In the genomic region with DNA sequence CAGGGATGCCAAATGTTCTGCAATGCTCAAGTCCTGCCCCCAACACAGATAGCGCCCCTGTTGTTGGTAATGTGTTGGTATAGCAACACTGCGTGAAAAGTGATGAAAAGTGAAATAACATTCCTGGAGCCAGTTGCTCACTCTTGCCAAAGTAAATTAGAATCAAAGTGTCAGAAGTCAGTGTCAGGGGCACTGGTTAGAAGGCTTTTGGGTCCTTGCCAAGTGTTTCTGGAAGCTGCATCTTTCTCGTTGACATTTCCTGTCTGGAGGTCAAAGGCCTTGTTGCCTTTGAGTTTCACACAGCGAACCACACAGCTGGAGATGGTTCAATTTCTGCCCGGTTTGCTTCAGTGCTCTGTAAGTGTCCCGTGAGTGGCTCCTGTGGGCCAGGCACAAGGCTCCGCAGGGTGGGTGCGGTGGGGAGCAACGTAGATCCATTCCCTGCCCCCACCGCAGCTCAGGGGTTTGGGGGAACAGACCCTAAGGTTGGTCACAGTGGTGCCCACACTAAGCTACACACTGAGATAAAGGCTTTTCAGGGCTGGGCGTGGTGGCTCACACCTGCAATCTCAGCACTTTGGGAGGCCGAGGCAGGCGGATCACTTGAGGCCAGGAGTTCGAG, we compare ENCODE assay signal across 8 cellular contexts. TPM values are rescaled to one million over a fixed set of nuclear protein-coding genes. Genes with fewer than 3 reads are reported as not detected.
A peak's percentile ranks its signal among the peaks of the same experiment; 100 is the strongest.
DNase-seq lines count a peak whose midpoint lies in the region; ATAC-seq and TF ChIP-seq lines count a peak whose summit lies in the region.
"Had no signal": no experiment of that assay in that cellular context is flagged by ENCODE, and none has a peak within 500 bp of the region (broad histone marks: within the 10 kb centered on the region; RNA-seq: fewer than 3 reads in every experiment).

No MANE protein-coding gene starts in this region.

- no peak for ATAC-seq in IMR-90 (ENCODE audit: low read depth)
- peak in 3 of 4 experiments; percentile 22 to 49 (median 30) for ATAC-seq in T-cell (replicated peaks in 1 of 4)
- ATAC-seq in HG03342 (IDR thresholded peaks at IDR 0.05; ENCODE audit: unreplicated experiment) = no peak
- ATAC-seq: gastrocnemius medialis had no signal

- TF ChIP-seq POLR2A in IMR-90 (IDR thresholded peaks at IDR 0.05; ENCODE audit: low read depth, low read length) = no peak
- no peak for TF ChIP-seq POLR2A in transverse colon (IDR thresholded peaks at IDR 0.05)

- no peak overlapping the region for H3K23ac ChIP-seq in IMR-90 (ENCODE audit: low read depth, low read length)
- H3K23ac ChIP-seq in mesenchymal stem cell (ENCODE audit: low read length in 2 of 2) = peak overlapping the region in 1 of 2 experiments; percentile 80

- H4K91ac ChIP-seq in IMR-90 (ENCODE audit: insufficient read depth, low read depth, low read length) = no peak overlapping the region
- peak overlapping the region; percentile 92 for H4K91ac ChIP-seq in mesenchymal stem cell (ENCODE audit: low read length)

- in situ Hi-C loops in IMR-90 (cut with MboI; ENCODE audit: low sequenced_read_pairs) (no loop called here), transverse colon (cut with MboI; ENCODE audit: low pct_ligation_motif_present in 1 of 4, low pct_unique_long_range_greater_than_20kb in 1 of 4, low sequenced_read_pairs in 3 of 4) (no loop called here)

- dilution Hi-C loops in IMR-90 (cut with HindIII; ENCODE audit: low sequenced_read_pairs, unreplicated experiment) = no loop called here

- no peak for TF ChIP-seq RAD21 in IMR-90 (IDR thresholded peaks at IDR 0.05; ENCODE audit: low read length)

- H2BK20ac ChIP-seq in IMR-90 (ENCODE audit: low read depth, low read length) = no peak overlapping the region

- H3K9me1 ChIP-seq in IMR-90 (ENCODE audit: insufficient read depth, low read length) = peaks cover 20% of the 10 kb centered on the region

- 22% methylated on average over 4 of the region's 14 CpGs; no CpG with 5 or more reads in 1 of the 2 experiments for WGBS in IMR-90 (ENCODE audit: extremely low coverage in 2 of 2, insufficient read length in 1 of 2), 2 experiments
- 39% methylated on average over 14 of the region's 14 CpGs for WGBS in mesenchymal stem cell
- WGBS in transverse colon (ENCODE audit: low coverage in 1 of 2), 2 donors = 66 to 72% methylated on average over 5 to 14 of the region's 14 CpGs

- no peaks in the 10 kb centered on the region for H3K36me3 ChIP-seq in IMR-90 (ENCODE audit: control insufficient read depth, insufficient read depth, low read length)
- H3K36me3 ChIP-seq in mesenchymal stem cell (ENCODE audit: control insufficient read depth in 1 of 2, insufficient read depth in 2 of 2, low read depth in 1 of 2, low read length in 2 of 2) = no peaks in the 10 kb centered on the region
- H3K36me3 ChIP-seq in transverse colon = no peaks in the 10 kb centered on the region
- H3K36me3 ChIP-seq: gastrocnemius medialis had no signal

- no peak overlapping the region for H3K27ac ChIP-seq in IMR-90 (ENCODE audit: insufficient read depth, low read length)
- peak overlapping the region; percentile 86 for H3K27ac ChIP-seq in mesenchymal stem cell (ENCODE audit: low read length, poor library complexity, severe bottlenecking)
- peak overlapping the region in 1 of 4 donors; percentile 8 for H3K27ac ChIP-seq in transverse colon
- H3K27ac ChIP-seq: gastrocnemius medialis had no signal

- no TSS peak for BruUV-seq in IMR-90 (replicated peaks; lab: Mats Ljungman, UMichigan)

- H2AK9ac ChIP-seq in IMR-90 (replicated peaks; ENCODE audit: low read depth, low read length, poor library complexity) = no peak overlapping the region

- peaks cover 34 to 46% (median 45%) of the 10 kb centered on the region in 3 donors for H3K4me1 Mint-ChIP-seq in T-cell

- TF ChIP-seq CTCF in IMR-90 (conservative IDR thresholded peaks at IDR 0.05; ENCODE audit: low read depth, low read length) (no peak), transverse colon (IDR thresholded peaks at IDR 0.05) (no peak)

- CTCF ChIA-PET in IMR-90 (lab: Yijun Ruan, JAX) = interaction anchor here (0.6 to 0.8 kb wide), 3 partner anchors 14 to 45 kb away, joined by 3 to 5 read pairs (median 3); no protein-coding TSS in a partner anchor
- CTCF ChIA-PET in T-cell (lab: Charles Lee) = no interaction called here

- H4K8ac ChIP-seq in IMR-90 (ENCODE audit: low read depth in 2 of 2, low read length in 2 of 2) (no peak overlapping the region), mesenchymal stem cell (ENCODE audit: low read length) (peak overlapping the region; percentile 92)

- H2BK12ac ChIP-seq in mesenchymal stem cell (ENCODE audit: low read length in 2 of 2) = peak overlapping the region; percentile 85 to 92

- no peak overlapping the region for H3K18ac ChIP-seq in IMR-90 (ENCODE audit: low read depth, low read length)
- peak overlapping the region; percentile 37 to 91 for H3K18ac ChIP-seq in mesenchymal stem cell (ENCODE audit: low read depth in 1 of 2, low read length in 2 of 2)

- POLR2A ChIA-PET in IMR-90 (lab: Charles Lee; ENCODE audit: unreplicated experiment) (no interaction called here), T-cell (lab: Charles Lee) (no interaction called here)

- H3K9ac ChIP-seq in IMR-90 (ENCODE audit: low read depth, low read length) = no peak overlapping the region
- no peak overlapping the region for H3K9ac ChIP-seq in mesenchymal stem cell (ENCODE audit: low read length)

- H3K9me3 Mint-ChIP-seq in T-cell = no peaks in the 10 kb centered on the region

- no peak overlapping the region for H3K14ac ChIP-seq in IMR-90 (replicated peaks; ENCODE audit: low read depth, low read length)
- peak overlapping the region in 1 of 2 experiments; percentile 44 for H3K14ac ChIP-seq in mesenchymal stem cell (ENCODE audit: low read length in 2 of 2)

- H3K79me1 ChIP-seq in IMR-90 (ENCODE audit: low read depth in 1 of 2, low read length in 2 of 2) = peaks cover 0 to 17% of the 10 kb centered on the region in 2 experiments; a peak in 3 of 4 replicates
- H3K79me1 ChIP-seq in mesenchymal stem cell (replicated peaks; ENCODE audit: low read length, poor library complexity, severe bottlenecking) = no peaks in the 10 kb centered on the region

- H3K4me3 Mint-ChIP-seq in T-cell = peak overlapping the region in 1 of 3 donors; percentile 40
- H3K4me3 Mint-ChIP-seq: brain had no signal

- no peaks in the 10 kb centered on the region for H3K36me3 Mint-ChIP-seq in T-cell
- H3K36me3 Mint-ChIP-seq: brain had no signal

- H3K9me3 ChIP-seq in IMR-90 (ENCODE audit: control insufficient read depth, insufficient read depth, low read length) = no peaks in the 10 kb centered on the region
- no peaks in the 10 kb centered on the region for H3K9me3 ChIP-seq in mesenchymal stem cell (ENCODE audit: control insufficient read depth, low read length)
- no peaks in the 10 kb centered on the region for H3K9me3 ChIP-seq in transverse colon
- H3K9me3 ChIP-seq: gastrocnemius medialis had no signal

- peak overlapping the region; percentile 80 to 81 for H3K27ac Mint-ChIP-seq in T-cell
- H3K27ac Mint-ChIP-seq: brain had no signal

- H3K27me3 Mint-ChIP-seq in T-cell = no peaks in the 10 kb centered on the region

- intact Hi-C loops in IMR-90 (cut with micrococcal nuclease) (no loop called here), transverse colon (cut with DNase I; ENCODE audit: low total_unique reads) (no loop called here)

- H3K4me2 ChIP-seq in IMR-90 (ENCODE audit: low read depth, low read length) (no peak overlapping the region), mesenchymal stem cell (ENCODE audit: low read length, poor library complexity, severe bottlenecking) (peak overlapping the region; percentile 34)

- H4K20me1 ChIP-seq in IMR-90 (ENCODE audit: insufficient read depth, low read length) = no peaks in the 10 kb centered on the region

- no peak for TF ChIP-seq EP300 in transverse colon (IDR thresholded peaks at IDR 0.05; ENCODE audit: low read depth)

- H2AFZ ChIP-seq in IMR-90 (replicated peaks; ENCODE audit: low read length, poor library complexity) = peak overlapping the region; percentile 12
- H2AFZ ChIP-seq in mesenchymal stem cell (ENCODE audit: low read depth, low read length) = peak overlapping the region; percentile 43

- H3K4ac ChIP-seq in IMR-90 (ENCODE audit: low read depth, low read length) = no peak overlapping the region
- peak overlapping the region in 1 of 2 experiments; percentile 84 for H3K4ac ChIP-seq in mesenchymal stem cell (ENCODE audit: low read depth in 1 of 2, low read length in 2 of 2)

- no peak overlapping the region for H4K5ac ChIP-seq in IMR-90 (ENCODE audit: low read depth, low read length)

- H2AK5ac ChIP-seq in IMR-90 (ENCODE audit: low read depth, low read length) (peak overlapping the region; percentile 30; the same call in 1 of the 2 replicates), mesenchymal stem cell (ENCODE audit: low read length, severe bottlenecking) (peak overlapping the region; percentile 80)

- H3K27me3 ChIP-seq in IMR-90 (ENCODE audit: control insufficient read depth, insufficient read depth, low read length) = no peaks in the 10 kb centered on the region
- H3K27me3 ChIP-seq in mesenchymal stem cell (ENCODE audit: control insufficient read depth in 1 of 2, insufficient read depth in 1 of 2, low read length in 2 of 2) = no peaks in the 10 kb centered on the region
- no peaks in the 10 kb centered on the region for H3K27me3 ChIP-seq in transverse colon
- H3K27me3 ChIP-seq: gastrocnemius medialis had no signal

- H3K4me3 ChIP-seq in IMR-90 (ENCODE audit: insufficient read depth, low read depth, low read length) = no peak overlapping the region
- no peak overlapping the region for H3K4me3 ChIP-seq in mesenchymal stem cell (ENCODE audit: insufficient read depth in 1 of 2, low read depth in 1 of 2, low read length in 2 of 2)
- no peak overlapping the region for H3K4me3 ChIP-seq in transverse colon
- H3K4me3 ChIP-seq: gastrocnemius medialis had no signal

- H3K4me1 ChIP-seq in IMR-90 (ENCODE audit: control insufficient read depth, insufficient read depth, low read length) (peaks cover 16% of the 10 kb centered on the region), mesenchymal stem cell (ENCODE audit: control insufficient read depth, insufficient read depth, low read depth, low read length) (peaks cover 46% of the 10 kb centered on the region), transverse colon (peaks cover 25 to 50% (median 33%) of the 10 kb centered on the region in 4 donors)

- H2BK15ac ChIP-seq in IMR-90 (ENCODE audit: low read depth, low read length) = no peak overlapping the region
- peak overlapping the region; percentile 60 for H2BK15ac ChIP-seq in mesenchymal stem cell (ENCODE audit: low read depth, poor library complexity, severe bottlenecking)

- H2BK5ac ChIP-seq in IMR-90 (ENCODE audit: low read depth, low read length, poor library complexity, severe bottlenecking) = no peak overlapping the region
- peak overlapping the region; percentile 33 for H2BK5ac ChIP-seq in mesenchymal stem cell (ENCODE audit: low read depth, low read length, poor library complexity, severe bottlenecking)

- H3K56ac ChIP-seq in IMR-90 (ENCODE audit: extremely low read depth, insufficient read depth, low read length) = no peak overlapping the region

- DNase-seq in IMR-90 = no peak
- peak in 18 of 34 experiments; percentile 16 to 60 (median 34) for DNase-seq in T-cell
- peak; percentile 72 for DNase-seq in mesenchymal stem cell
- DNase-seq in transverse colon = no peak
- DNase-seq: gastrocnemius medialis; stimulated activated CD4-positive, alpha-beta T cell treated with anti-CD3 and anti-CD28 coated beads, Interleukin-4, amount 100 ng/mL, for 1 hour had no signal

- H2BK120ac ChIP-seq in IMR-90 (ENCODE audit: low read depth, low read length) = no peak overlapping the region
- peak overlapping the region; percentile 27 for H2BK120ac ChIP-seq in mesenchymal stem cell (ENCODE audit: low read depth, low read length)

RNA-seq across cellular contexts. Expression of a gene that starts 3.6 kb away (rescaled TPM):
- total RNA-seq in IMR-90 (2012; rRNA removed) (1.1 and 1.8 TPM in 2 replicates), T-cell (10 to 100 TPM in 4 of 5 donors, 1 to 10 TPM in 1; 9.1 to 24.3 (median 16.8) TPM), transverse colon (10 to 100 TPM; 65.9 to 94.6 (median 79.5) TPM)
- 5.9 and 7.1 TPM in 2 replicates for polyA plus RNA-seq in IMR-90 (2012; rRNA removed)
- 1.9 and 9.5 TPM in 2 replicates for polyA plus RNA-seq in IMR-90 (2012; cell fraction: cytosol; rRNA removed)
- 19.4 and 39.3 TPM in 2 replicates for polyA plus RNA-seq in IMR-90 (2012; cell fraction: nucleus; rRNA removed; ENCODE audit: low replicate concordance)
- 12.9 TPM for polyA plus RNA-seq in mesenchymal stem cell (2013, experiment 1 of 2)
- polyA plus RNA-seq in mesenchymal stem cell (2013, experiment 2 of 2) = 12.0 TPM

RNA-seq across cellular contexts. Expression of a gene that starts 25.6 kb away (rescaled TPM):
- total RNA-seq in IMR-90 (2012; rRNA removed) = 1.7 and 1.8 TPM in 2 replicates
- polyA plus RNA-seq in IMR-90 (2012; rRNA removed) = 6.9 and 7.3 TPM in 2 replicates
- polyA plus RNA-seq in IMR-90 (2012; cell fraction: cytosol; rRNA removed) = 7.1 and 7.3 TPM in 2 replicates
- 4.8 and 7.7 TPM in 2 replicates for polyA plus RNA-seq in IMR-90 (2012; cell fraction: nucleus; rRNA removed; ENCODE audit: low replicate concordance)
- 10 to 100 TPM in 3 of 5 donors, 1 to 10 TPM in 2; 8.9 to 23.9 (median 18.8) TPM for total RNA-seq in T-cell
- 6.8 TPM for polyA plus RNA-seq in mesenchymal stem cell (2013, experiment 1 of 2)
- 6.8 TPM for polyA plus RNA-seq in mesenchymal stem cell (2013, experiment 2 of 2)
- 10 to 100 TPM in 3 of 4 donors, 1 to 10 TPM in 1; 8.2 to 41.1 (median 21.4) TPM for total RNA-seq in transverse colon

RNA-seq across cellular contexts. Expression of a gene that starts 37.1 kb away (rescaled TPM):
- total RNA-seq in IMR-90 (2012; rRNA removed) (9.1 and 9.4 TPM in 2 replicates), T-cell (10 to 100 TPM; 22.0 to 32.8 (median 29.0) TPM), transverse colon (10 to 100 TPM; 14.5 to 24.7 (median 19.7) TPM)
- polyA plus RNA-seq in IMR-90 (2012; rRNA removed) = 18.3 and 18.4 TPM in 2 replicates
- 10.8 and 16.4 TPM in 2 replicates for polyA plus RNA-seq in IMR-90 (2012; cell fraction: cytosol; rRNA removed)
- polyA plus RNA-seq in IMR-90 (2012; cell fraction: nucleus; rRNA removed; ENCODE audit: low replicate concordance) = 9.9 and 12.6 TPM in 2 replicates
- polyA plus RNA-seq in mesenchymal stem cell (2013, experiment 1 of 2) = 11.7 TPM
- 11.8 TPM for polyA plus RNA-seq in mesenchymal stem cell (2013, experiment 2 of 2)

RNA-seq across cellular contexts. Expression of a gene that starts 37.4 kb away (rescaled TPM):
- 365 and 373 TPM in 2 replicates for total RNA-seq in IMR-90 (2012; rRNA removed)
- 331 and 425 TPM in 2 replicates for polyA plus RNA-seq in IMR-90 (2012; rRNA removed)
- 109 and 263 TPM in 2 replicates for polyA plus RNA-seq in IMR-90 (2012; cell fraction: cytosol; rRNA removed)
- polyA plus RNA-seq in IMR-90 (2012; cell fraction: nucleus; rRNA removed; ENCODE audit: low replicate concordance) = 38.0 and 159 TPM in 2 replicates
- 100 to 1,000 TPM; 115 to 170 (median 139) TPM for total RNA-seq in T-cell
- polyA plus RNA-seq in mesenchymal stem cell (2013, experiment 1 of 2) = 488 TPM
- 495 TPM for polyA plus RNA-seq in mesenchymal stem cell (2013, experiment 2 of 2)
- total RNA-seq in transverse colon = 100 to 1,000 TPM in 3 of 4 donors, 10 to 100 TPM in 1; 75.2 to 373 (median 245) TPM

RNA-seq across cellular contexts. Expression of a gene that starts 47.4 kb away (rescaled TPM):
- total RNA-seq in IMR-90 (2012; rRNA removed) (23.1 and 24.0 TPM in 2 replicates), T-cell (10 to 100 TPM; 21.5 to 88.8 (median 70.1) TPM), transverse colon (100 to 1,000 TPM; 162 to 247 (median 208) TPM)
- 44.6 and 62.1 TPM in 2 replicates for polyA plus RNA-seq in IMR-90 (2012; rRNA removed)
- polyA plus RNA-seq in IMR-90 (2012; cell fraction: cytosol; rRNA removed) = 36.7 and 49.9 TPM in 2 replicates
- polyA plus RNA-seq in IMR-90 (2012; cell fraction: nucleus; rRNA removed; ENCODE audit: low replicate concordance) = 78.2 and 163 TPM in 2 replicates
- 52.5 TPM for polyA plus RNA-seq in mesenchymal stem cell (2013, experiment 1 of 2)
- 56.2 TPM for polyA plus RNA-seq in mesenchymal stem cell (2013, experiment 2 of 2)

Comparison
In these comparisons a context has a peak if more than half of its experiments do, and no peak if none do; other contexts are left out.
1. ATAC-seq: peak in T-cell (3 of 4); none in IMR-90 (single experiment) and HG03342 (single experiment).
2. DNase-seq: peak in T-cell (18 of 34) and mesenchymal stem cell (single experiment); none in IMR-90 (single experiment) and transverse colon (single experiment).